1 cellular context compared by ENCODE assay signal in the genomic region with DNA sequence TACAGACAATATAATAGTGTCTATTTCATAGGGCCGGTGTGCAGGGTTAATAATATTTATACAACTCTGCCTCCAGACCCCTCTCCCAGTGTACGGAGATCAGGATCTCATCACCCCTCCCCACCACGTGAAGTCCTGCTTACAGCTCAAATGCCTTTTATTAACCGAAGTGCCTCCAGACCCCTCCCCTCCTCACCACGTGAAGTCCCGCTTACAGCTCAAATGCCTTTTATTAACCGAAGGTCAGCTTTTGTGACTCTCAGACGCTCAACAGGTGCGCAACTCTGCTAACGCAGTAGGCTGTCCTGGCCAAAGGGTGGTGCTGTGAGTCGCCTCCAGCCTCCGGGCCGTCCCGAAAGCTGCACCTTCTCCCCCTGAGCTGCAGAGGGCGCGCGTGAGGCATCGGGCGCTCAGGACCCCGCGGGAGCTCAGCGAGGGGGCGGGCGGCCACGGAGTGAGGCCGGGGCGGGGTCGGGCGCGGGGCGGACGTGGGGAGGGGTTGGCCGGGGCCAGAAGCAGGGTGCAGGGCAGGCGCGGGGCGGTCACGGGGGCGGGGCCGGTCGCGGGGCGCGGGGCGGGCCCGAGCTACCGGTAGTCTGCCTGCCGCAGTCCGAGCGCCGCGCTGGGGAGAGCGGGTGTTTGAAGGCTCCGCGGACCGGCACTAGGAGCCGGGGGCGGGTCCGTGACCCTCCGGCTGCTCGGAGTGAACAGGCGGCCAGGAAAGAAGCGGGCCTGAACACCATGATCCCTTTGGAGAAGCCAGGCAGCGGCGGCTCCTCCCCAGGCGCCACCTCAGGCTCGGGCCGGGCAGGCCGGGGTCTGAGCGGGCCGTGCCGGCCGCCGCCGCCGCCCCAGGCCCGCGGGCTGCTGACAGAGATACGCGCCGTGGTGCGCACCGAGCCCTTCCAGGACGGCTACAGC.
TF ChIP-seq lines count a peak whose summit lies in the region.

TSS of gene STK17A (plus strand) at position 606 of the 921 bp plus-strand sequence. CDS start at position 742, 136 bp downstream.

TF ChIP-seq in GM12878, 131 proteins besides CTCF, POLR2A, EP300 and RAD21 (continued from another document and continues in another):
- peak; percentile 66 for TF ChIP-seq IKZF1 (conservative IDR thresholded peaks at IDR 0.05)
- TF ChIP-seq TCF3 (IDR thresholded peaks at IDR 0.05; ENCODE audit: borderline replicate concordance, insufficient read depth, low read depth, low read length), result peak; percentile 72; the same call in 1 of the 2 replicates
- no peak for TF ChIP-seq NFIC (IDR thresholded peaks at IDR 0.05; ENCODE audit: low read depth, low read length)
- TF ChIP-seq BRCA1 (IDR thresholded peaks at IDR 0.05; ENCODE audit: low read depth, low read length), result no peak
- TF ChIP-seq, protein P1, sequence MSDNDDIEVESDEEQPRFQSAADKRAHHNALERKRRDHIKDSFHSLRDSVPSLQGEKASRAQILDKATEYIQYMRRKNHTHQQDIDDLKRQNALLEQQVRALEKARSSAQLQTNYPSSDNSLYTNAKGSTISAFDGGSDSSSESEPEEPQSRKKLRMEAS (IDR thresholded peaks at IDR 0.05; ENCODE audit: low read depth, low read length), result no peak
- TF ChIP-seq SIN3A (IDR thresholded peaks at IDR 0.05; ENCODE audit: low read depth, low read length), result peak; percentile 66; the same call in 1 of the 2 replicates
- TF ChIP-seq GATAD2B (conservative IDR thresholded peaks at IDR 0.05; ENCODE audit: low read depth), result no peak
- peak; percentile 77 for TF ChIP-seq FOXM1 (IDR thresholded peaks at IDR 0.05; ENCODE audit: low read depth, low read length)
- TF ChIP-seq ETV6 (conservative IDR thresholded peaks at IDR 0.05 in 1 of 2, IDR thresholded peaks at IDR 0.05 in 1 of 2; ENCODE audit: borderline replicate concordance in 1 of 2, low read depth in 1 of 2), result no peak
- no peak for TF ChIP-seq ATF2 (IDR thresholded peaks at IDR 0.05; ENCODE audit: low read length)
- TF ChIP-seq, protein P2, sequence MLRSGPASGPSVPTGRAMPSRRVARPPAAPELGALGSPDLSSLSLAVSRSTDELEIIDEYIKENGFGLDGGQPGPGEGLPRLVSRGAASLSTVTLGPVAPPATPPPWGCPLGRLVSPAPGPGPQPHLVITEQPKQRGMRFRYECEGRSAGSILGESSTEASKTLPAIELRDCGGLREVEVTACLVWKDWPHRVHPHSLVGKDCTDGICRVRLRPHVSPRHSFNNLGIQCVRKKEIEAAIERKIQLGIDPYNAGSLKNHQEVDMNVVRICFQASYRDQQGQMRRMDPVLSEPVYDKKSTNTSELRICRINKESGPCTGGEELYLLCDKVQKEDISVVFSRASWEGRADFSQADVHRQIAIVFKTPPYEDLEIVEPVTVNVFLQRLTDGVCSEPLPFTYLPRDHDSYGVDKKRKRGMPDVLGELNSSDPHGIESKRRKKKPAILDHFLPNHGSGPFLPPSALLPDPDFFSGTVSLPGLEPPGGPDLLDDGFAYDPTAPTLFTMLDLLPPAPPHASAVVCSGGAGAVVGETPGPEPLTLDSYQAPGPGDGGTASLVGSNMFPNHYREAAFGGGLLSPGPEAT (IDR thresholded peaks at IDR 0.05; ENCODE audit: low read depth), result no peak
- no peak for TF ChIP-seq SPI1 (IDR thresholded peaks at IDR 0.05; ENCODE audit: borderline replicate concordance, insufficient read depth, low read depth, low read length)
- TF ChIP-seq ASH2L (IDR thresholded peaks at IDR 0.05; ENCODE audit: borderline replicate concordance, low read depth), result no peak
- peak; percentile 16; the same call in 1 of the 2 replicates for TF ChIP-seq RUNX3 (IDR thresholded peaks at IDR 0.05; ENCODE audit: low read length)
- no peak for TF ChIP-seq NFYA (IDR thresholded peaks at IDR 0.05; ENCODE audit: borderline replicate concordance, low read depth, low read length)
- peak; percentile 45 for TF ChIP-seq RELA (IDR thresholded peaks at IDR 0.05; ENCODE audit: borderline replicate concordance, partially characterized antibody)
- TF ChIP-seq YBX1 (IDR thresholded peaks at IDR 0.05), result no peak
- TF ChIP-seq IRF3 (IDR thresholded peaks at IDR 0.05), result no peak
- TF ChIP-seq ZNF687 (IDR thresholded peaks at IDR 0.05), result peak; percentile 72
- TF ChIP-seq CBFB (IDR thresholded peaks at IDR 0.05; ENCODE audit: low read depth), result no peak
- no peak for TF ChIP-seq MYB (IDR thresholded peaks at IDR 0.05; ENCODE audit: borderline replicate concordance, low read depth, low read length)
- TF ChIP-seq CBX3 (IDR thresholded peaks at IDR 0.05; ENCODE audit: borderline replicate concordance, low read depth), result no peak
- no peak for TF ChIP-seq RFX5 (IDR thresholded peaks at IDR 0.05; ENCODE audit: low read depth, low read length)
- peak; percentile 99 for TF ChIP-seq LARP7 (IDR thresholded peaks at IDR 0.05)
- no peak for TF ChIP-seq IRF4 (IDR thresholded peaks at IDR 0.05; ENCODE audit: low read depth, low read length)
- TF ChIP-seq MTA2 (IDR thresholded peaks at IDR 0.05; ENCODE audit: low read depth), result no peak
- TF ChIP-seq BHLHE40 (IDR thresholded peaks at IDR 0.05; ENCODE audit: borderline replicate concordance in 1 of 2, low read depth in 2 of 2, low read length in 1 of 2), result peak; percentile 21 to 57; a peak in 2 of 4 replicates
- TF ChIP-seq TCF7 (IDR thresholded peaks at IDR 0.05; ENCODE audit: borderline replicate concordance), result no peak
- TF ChIP-seq, protein P3, sequence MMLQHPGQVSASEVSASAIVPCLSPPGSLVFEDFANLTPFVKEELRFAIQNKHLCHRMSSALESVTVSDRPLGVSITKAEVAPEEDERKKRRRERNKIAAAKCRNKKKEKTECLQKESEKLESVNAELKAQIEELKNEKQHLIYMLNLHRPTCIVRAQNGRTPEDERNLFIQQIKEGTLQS (IDR thresholded peaks at IDR 0.05; ENCODE audit: borderline replicate concordance, extremely low read depth, low read depth, low read length), result peak; percentile 48; the same call in 1 of the 2 replicates
- no peak for TF ChIP-seq MTA3 (IDR thresholded peaks at IDR 0.05; ENCODE audit: borderline replicate concordance, low read length)
- TF ChIP-seq SP1 (IDR thresholded peaks at IDR 0.05; ENCODE audit: low read depth, low read length), result peak; percentile 90
- TF ChIP-seq ZNF217 (IDR thresholded peaks at IDR 0.05), result no peak
- TF ChIP-seq PBX3 (IDR thresholded peaks at IDR 0.05; ENCODE audit: insufficient replicate concordance, low read depth, low read length), result peak; percentile 78
- peak; percentile 95 for TF ChIP-seq ZNF592 (IDR thresholded peaks at IDR 0.05)
- TF ChIP-seq ZNF24 (IDR thresholded peaks at IDR 0.05), result no peak
- no peak for TF ChIP-seq ZBED1 (IDR thresholded peaks at IDR 0.05; ENCODE audit: borderline replicate concordance)
- no peak for TF ChIP-seq SUPT20H (IDR thresholded peaks at IDR 0.05; ENCODE audit: borderline replicate concordance, control insufficient read depth, low read depth, low read length)
- TF ChIP-seq RB1 (IDR thresholded peaks at IDR 0.05; ENCODE audit: borderline replicate concordance), result no peak
- peak; percentile 66; the same call in 1 of the 3 replicates for TF ChIP-seq POU2F2 (IDR thresholded peaks at IDR 0.05; ENCODE audit: borderline replicate concordance, low read depth, low read length)
- TF ChIP-seq BMI1 (IDR thresholded peaks at IDR 0.05; ENCODE audit: borderline replicate concordance), result no peak
- TF ChIP-seq CBX5 (IDR thresholded peaks at IDR 0.05; ENCODE audit: low read depth), result no peak
- TF ChIP-seq STAT3 (IDR thresholded peaks at IDR 0.05; ENCODE audit: low read depth, low read length), result no peak
- no peak for TF ChIP-seq ZNF622 (IDR thresholded peaks at IDR 0.05)
- no peak for TF ChIP-seq USF1 (IDR thresholded peaks at IDR 0.05; ENCODE audit: borderline replicate concordance, extremely low read length, insufficient read depth, low read depth, low read length)
- TF ChIP-seq EZH2 (IDR thresholded peaks at IDR 0.05; ENCODE audit: borderline replicate concordance, control insufficient read depth, low read depth, low read length), result no peak
- 0 out of 2 replicates have a peak, but pooled peaks have one; percentile 26 for TF ChIP-seq CREB1 (IDR thresholded peaks at IDR 0.05; ENCODE audit: low read depth)
